15 cellular contexts compared by ENCODE assay signal in genomic region chr9:86795861-86796497, GRCh38.
DNase-seq lines count a peak whose midpoint lies in the region; ATAC-seq and TF ChIP-seq lines count a peak whose summit lies in the region.
"Had no signal": no experiment of that assay in that cellular context is flagged by ENCODE, and none has a peak within 500 bp of the region (broad histone marks: within the 10 kb centered on the region; RNA-seq: fewer than 3 reads in every experiment).

No MANE protein-coding gene starts in this region.

- H3K27me3 Mint-ChIP-seq in MCF 10A (ENCODE audit: insufficient read depth, unreplicated experiment) (no peaks in the 10 kb centered on the region), neural crest cell (ENCODE audit: low read depth) (no peaks in the 10 kb centered on the region)
- H3K27me3 Mint-ChIP-seq in naive thymus-derived CD8-positive, alpha-beta T cell = peaks cover 0 to 21% (median 10%) of the 10 kb centered on the region in 5 donors
- H3K27me3 Mint-ChIP-seq: activated CD4-positive, alpha-beta T cell treated with anti-CD3 and anti-CD28 coated beads, Interleukin-2, amount 10 ng/mL, durations not matched to agents 24 days and 14 days had no signal

- H3K4me3 ChIP-seq in breast epithelium (peak overlapping the region; percentile 34 to 43 (median 37)), fibroblast of the aortic adventitia (ENCODE audit: low read depth, low read length) (peak overlapping the region; percentile 43)

- H3K9me3 Mint-ChIP-seq in MCF 10A (ENCODE audit: unreplicated experiment) (no peaks in the 10 kb centered on the region), neural crest cell (peaks cover 3% of the 10 kb centered on the region)
- no peaks in the 10 kb centered on the region for H3K9me3 Mint-ChIP-seq in naive thymus-derived CD8-positive, alpha-beta T cell
- H3K9me3 Mint-ChIP-seq: activated CD4-positive, alpha-beta T cell treated with anti-CD3 and anti-CD28 coated beads, Interleukin-2, amount 10 ng/mL, durations not matched to agents 24 days and 14 days; activated naive CD4-positive, alpha-beta T cell treated with anti-CD3 and anti-CD28 coated beads, Interleukin-2, amount 50 U/mL, for 72 hours; H9 had no signal

- peak in 1 of 2 donors; percentile 50 for DNase-seq in breast epithelium (ENCODE audit: low spot score in 2 of 2)
- DNase-seq in MCF 10A (ENCODE audit: unreplicated experiment) = no peak
- peak; percentile 98 for DNase-seq in fibroblast of the aortic adventitia (ENCODE audit: low read depth)
- DNase-seq in neural crest cell (ENCODE audit: low read depth, low spot score) = no peak
- no peak for DNase-seq in activated CD4-positive, alpha-beta T cell treated with anti-CD3 and anti-CD28 coated beads for 1 hour
- DNase-seq in naive thymus-derived CD8-positive, alpha-beta T cell = no peak
- DNase-seq: activated CD4-positive, alpha-beta T cell treated with anti-CD3 and anti-CD28 coated beads, Interleukin-2, amount 10 ng/mL, durations not matched to agents 24 days and 14 days; H9; NCI-H510A; stimulated activated CD4-positive, alpha-beta T cell treated with anti-CD3 and anti-CD28 coated beads, Interleukin-12 subunit alpha, Interleukin-12 subunit beta, amount 100 ng/mL, for 4 hours had no signal

- no peaks in the 10 kb centered on the region for H3K36me3 ChIP-seq in breast epithelium

- POLR2A ChIA-PET in MCF 10A (lab: Yijun Ruan, JAX) = no interaction called here
- POLR2A ChIA-PET in naive thymus-derived CD8-positive, alpha-beta T cell (lab: Charles Lee) = no interaction called here

- H3K4me1 Mint-ChIP-seq in MCF 10A (ENCODE audit: insufficient read depth, unreplicated experiment) (no peaks in the 10 kb centered on the region), neural crest cell (peaks cover 39% of the 10 kb centered on the region)
- H3K4me1 Mint-ChIP-seq in naive thymus-derived CD8-positive, alpha-beta T cell = no peaks in the 10 kb centered on the region
- H3K4me1 Mint-ChIP-seq: activated CD4-positive, alpha-beta T cell treated with anti-CD3 and anti-CD28 coated beads, Interleukin-2, amount 10 ng/mL, durations not matched to agents 24 days and 14 days had no signal

- H3K9me3 ChIP-seq in breast epithelium = no peaks in the 10 kb centered on the region

- CTCF ChIA-PET in MCF 10A (lab: Yijun Ruan, JAX) = no interaction called here

- H3K36me3 Mint-ChIP-seq in MCF 10A (ENCODE audit: insufficient read depth, unreplicated experiment) (no peaks in the 10 kb centered on the region), neural crest cell (ENCODE audit: low read depth) (no peaks in the 10 kb centered on the region)
- H3K36me3 Mint-ChIP-seq in naive thymus-derived CD8-positive, alpha-beta T cell = no peaks in the 10 kb centered on the region
- H3K36me3 Mint-ChIP-seq: activated naive CD4-positive, alpha-beta T cell treated with anti-CD3 and anti-CD28 coated beads, Interleukin-2, amount 50 U/mL, for 72 hours had no signal

- BruUV-seq in MCF 10A (replicated peaks; lab: Mats Ljungman, UMichigan) = no TSS peak

- no peaks in the 10 kb centered on the region for H3K27me3 ChIP-seq in breast epithelium

- intact Hi-C loops in breast epithelium (cut with DNase I; ENCODE audit: low total_unique reads) (no loop called here), MCF 10A (cut with micrococcal nuclease) (no loop called here)

- no peak for ATAC-seq in HG03280 (IDR thresholded peaks at IDR 0.05; ENCODE audit: unreplicated experiment)
- no peak for ATAC-seq in GM21786 (IDR thresholded peaks at IDR 0.05; ENCODE audit: unreplicated experiment)
- no peak for ATAC-seq in naive thymus-derived CD8-positive, alpha-beta T cell
- ATAC-seq: activated naive CD4-positive, alpha-beta T cell treated with anti-CD3 and anti-CD28 coated beads, Interleukin-2, amount 50 U/mL, for 72 hours; esophagus mucosa had no signal

- TF ChIP-seq POLR2A in breast epithelium (IDR thresholded peaks at IDR 0.05) = no peak

- no peaks in the 10 kb centered on the region for H3K4me1 ChIP-seq in breast epithelium

- H3K4me3 Mint-ChIP-seq in MCF 10A (ENCODE audit: unreplicated experiment) (no peak overlapping the region), neural crest cell (no peak overlapping the region)
- H3K4me3 Mint-ChIP-seq in naive thymus-derived CD8-positive, alpha-beta T cell = no peak overlapping the region
- H3K4me3 Mint-ChIP-seq: activated CD4-positive, alpha-beta T cell treated with anti-CD3 and anti-CD28 coated beads, Interleukin-2, amount 10 ng/mL, durations not matched to agents 24 days and 14 days; H9 had no signal

- H3K27ac ChIP-seq in breast epithelium = peak overlapping the region; percentile 28 to 75
- H3K27ac ChIP-seq: 22Rv1 had no signal

- TF ChIP-seq CTCF in breast epithelium (IDR thresholded peaks at IDR 0.05) (peak in 1 of 3 donors; percentile 23), MCF 10A (IDR thresholded peaks at IDR 0.05; ENCODE audit: unreplicated experiment) (no peak), fibroblast of the aortic adventitia (IDR thresholded peaks at IDR 0.05; ENCODE audit: insufficient read depth, low read length) (peak; percentile 76), neural crest cell (conservative IDR thresholded peaks at IDR 0.05) (peak; percentile 49)

- no peak overlapping the region for H3K27ac Mint-ChIP-seq in MCF 10A (ENCODE audit: low read depth, unreplicated experiment)
- no peak overlapping the region for H3K27ac Mint-ChIP-seq in neural crest cell (ENCODE audit: unreplicated experiment)
- no peak overlapping the region for H3K27ac Mint-ChIP-seq in naive thymus-derived CD8-positive, alpha-beta T cell
- H3K27ac Mint-ChIP-seq: activated CD4-positive, alpha-beta T cell treated with anti-CD3 and anti-CD28 coated beads, Interleukin-2, amount 10 ng/mL, durations not matched to agents 24 days and 14 days; activated naive CD4-positive, alpha-beta T cell treated with anti-CD3 and anti-CD28 coated beads, Interleukin-2, amount 50 U/mL, for 72 hours; H9 had no signal
